21 cellular contexts compared by ENCODE assay signal in genomic region chr6:96723362-96723761, GRCh38.
DNase-seq lines count a peak whose midpoint lies in the region; ATAC-seq, FAIRE-seq and TF ChIP-seq lines count a peak whose summit lies in the region.
"Had no signal": no experiment of that assay in that cellular context is flagged by ENCODE, and none has a peak within 500 bp of the region (broad histone marks: within the 10 kb centered on the region; RNA-seq: fewer than 3 reads in every experiment).

No MANE protein-coding gene starts in this region.

- no peak for DNase-seq in glutamatergic neuron
- DNase-seq in pancreas: no peak
- no peak for DNase-seq in type B pancreatic cell (ENCODE audit: extremely low spot score, unreplicated experiment)
- no peak for DNase-seq in MV-4-11 (lab: John Stamatoyannopoulos, UW)
- no peak for DNase-seq in ecto neural progenitor cell (ENCODE audit: low spot score)
- DNase-seq: AML-193; Caco-2; Calu3; CD4-positive, alpha-beta T cell; CD8-positive, alpha-beta T cell; DMS79 treated with DMSO at 0.1 percent for 48 hours; GF-D8 had no signal

- H3K4me3 Mint-ChIP-seq in glutamatergic neuron (ENCODE audit: unreplicated experiment) (peak overlapping the region; percentile 56), type B pancreatic cell (peak overlapping the region; percentile 46)
- H3K4me3 Mint-ChIP-seq: B cell; CD4-positive, alpha-beta T cell; CD8-positive, alpha-beta T cell had no signal

- no peaks in the 10 kb centered on the region for H3K27me3 ChIP-seq in pancreas
- H3K27me3 ChIP-seq: BLaER1 treated with 17β-estradiol and CSF1 and Interleukin-3, amounts not matched to agents 10 nM and 100 nM had no signal

- peaks cover 0 to 12% (median 10%) of the 10 kb centered on the region in 3 donors for H3K4me1 ChIP-seq in pancreas
- H3K4me1 ChIP-seq: A549; BLaER1 treated with 17β-estradiol and CSF1 and Interleukin-3, amounts not matched to agents 10 nM and 100 nM; Caco-2 had no signal

- H3K27me3 Mint-ChIP-seq in glutamatergic neuron (ENCODE audit: unreplicated experiment): no peaks in the 10 kb centered on the region
- H3K27me3 Mint-ChIP-seq in type B pancreatic cell: no peaks in the 10 kb centered on the region
- H3K27me3 Mint-ChIP-seq: B cell had no signal

- peaks cover 2% of the 10 kb centered on the region for H3K9me3 Mint-ChIP-seq in glutamatergic neuron (ENCODE audit: unreplicated experiment)
- H3K9me3 Mint-ChIP-seq in type B pancreatic cell: no peaks in the 10 kb centered on the region
- H3K9me3 Mint-ChIP-seq: CD4-positive, alpha-beta T cell; CD8-positive, alpha-beta T cell had no signal

- H3K36me3 Mint-ChIP-seq in glutamatergic neuron (ENCODE audit: unreplicated experiment) (no peaks in the 10 kb centered on the region), type B pancreatic cell (no peaks in the 10 kb centered on the region)
- H3K36me3 Mint-ChIP-seq: CD8-positive, alpha-beta T cell had no signal

- H3K9me3 ChIP-seq in pancreas: no peaks in the 10 kb centered on the region
- H3K9me3 ChIP-seq: A549; BLaER1 treated with 17β-estradiol and CSF1 and Interleukin-3, amounts not matched to agents 10 nM and 100 nM had no signal

- no peak for TF ChIP-seq CTCF in glutamatergic neuron (IDR thresholded peaks at IDR 0.05; ENCODE audit: partially characterized antibody, unreplicated experiment)
- no peak for TF ChIP-seq CTCF in pancreas (IDR thresholded peaks at IDR 0.05)
- TF ChIP-seq CTCF in type B pancreatic cell (conservative IDR thresholded peaks at IDR 0.05): no peak

- H3K27ac Mint-ChIP-seq in glutamatergic neuron (ENCODE audit: unreplicated experiment) (peak overlapping the region; percentile 23), type B pancreatic cell (peak overlapping the region; percentile 54)
- H3K27ac Mint-ChIP-seq: B cell; CD4-positive, alpha-beta T cell; CD8-positive, alpha-beta T cell had no signal

- H3K27ac ChIP-seq in pancreas: no peak overlapping the region
- H3K27ac ChIP-seq: 22Rv1; A549; BLaER1 treated with 17β-estradiol and CSF1 and Interleukin-3, amounts not matched to agents 10 nM and 100 nM; C4-2B had no signal

- H3K4me1 Mint-ChIP-seq in glutamatergic neuron (ENCODE audit: low read depth, unreplicated experiment) (peaks cover 12% of the 10 kb centered on the region), type B pancreatic cell (ENCODE audit: unreplicated experiment) (peaks cover 8% of the 10 kb centered on the region)
- H3K4me1 Mint-ChIP-seq: B cell had no signal

- no peaks in the 10 kb centered on the region for H3K36me3 ChIP-seq in pancreas
- H3K36me3 ChIP-seq: BLaER1 treated with 17β-estradiol and CSF1 and Interleukin-3, amounts not matched to agents 10 nM and 100 nM had no signal

- intact Hi-C loops in pancreas (cut with DNase I): no loop called here

- ATAC-seq in pancreas: peak; percentile 44 to 79 (median 56)
- ATAC-seq: A549; CD8-positive, alpha-beta T cell had no signal

- H3K4me3 ChIP-seq in pancreas: no peak overlapping the region
- H3K4me3 ChIP-seq: A549; BLaER1 treated with 17β-estradiol and CSF1 and Interleukin-3, amounts not matched to agents 10 nM and 100 nM had no signal

- FAIRE-seq in pancreas (lab: Jason Lieb, UNC): no peak
- FAIRE-seq: A549, D721Med, G401.6, GM12891, GM19239 had no signal

- WGBS in pancreas, 2 donors: 69 to 74% methylated on average over 1 of the region's 1 CpG
